ENCODE assay signal across 8 cellular contexts in genomic region chr5:73508521-73508920, GRCh38. TPM values are rescaled to one million over a fixed set of nuclear protein-coding genes. Genes with fewer than 3 reads are reported as not detected.
A peak's percentile ranks its signal among the peaks of the same experiment; 100 is the strongest.
DNase-seq lines count a peak whose midpoint lies in the region; ATAC-seq and TF ChIP-seq lines count a peak whose summit lies in the region.
"Not testable (repeated sequence)": the region's sequence is repeated elsewhere in the genome, so short reads cannot be mapped to it uniquely, and the experiment has no call there.

No MANE protein-coding gene starts in this region.

- H3K4me1 Mint-ChIP-seq in CD4-positive, CD25-positive, alpha-beta regulatory T cell; activated CD8-positive, alpha-beta memory T cell treated with anti-CD3 and anti-CD28 coated beads, Interleukin-2, amount 10 ng/mL, durations not matched to agents 7 days and 5 days; central memory CD8-positive, alpha-beta T cell; naive B cell; stimulated activated naive B cell treated with anti-CD40 and anti-IgM and Interleukin-4, amounts not matched to agents 10 μg/mL and 1 μg/mL and 100 μg/mL, for 72 hours: not testable (repeated sequence)

- in situ Hi-C loops in Panc1 (cut with HindIII; ENCODE audit: low pct_unique_long_range_greater_than_20kb, low sequenced_read_pairs) = not testable (repeated sequence)

- BruUV-seq in Panc1 (replicated peaks; lab: Mats Ljungman, UMichigan) = not testable (repeated sequence)

- not testable (repeated sequence) for H3K9me3 ChIP-seq in CD4-positive, CD25-positive, alpha-beta regulatory T cell (ENCODE audit: control insufficient read depth in 2 of 2, low read length in 2 of 2); Panc1 (ENCODE audit: control insufficient read depth, insufficient read depth, low read depth, low read length); right cardiac atrium (ENCODE audit: control insufficient read depth, low read length)

- intact Hi-C loops in Panc1 (cut with micrococcal nuclease; ENCODE audit: unreplicated experiment); right cardiac atrium (cut with DNase I): not testable (repeated sequence)

- not testable (repeated sequence) for H3K4me1 ChIP-seq in CD4-positive, CD25-positive, alpha-beta regulatory T cell (ENCODE audit: control insufficient read depth, insufficient read depth, low read length, poor library complexity, severe bottlenecking); Panc1 (ENCODE audit: control insufficient read depth, insufficient read depth, low read length); right cardiac atrium (ENCODE audit: control insufficient read depth, insufficient read depth, low read length)

- H3K27ac Mint-ChIP-seq in CD4-positive, CD25-positive, alpha-beta regulatory T cell; activated CD8-positive, alpha-beta memory T cell treated with anti-CD3 and anti-CD28 coated beads, Interleukin-2, amount 10 ng/mL, durations not matched to agents 7 days and 5 days; naive B cell; stimulated activated naive B cell treated with anti-CD40 and anti-IgM and Interleukin-4, amounts not matched to agents 10 μg/mL and 1 μg/mL and 100 μg/mL, for 72 hours: not testable (repeated sequence)
- H3K27ac Mint-ChIP-seq in central memory CD8-positive, alpha-beta T cell (ENCODE audit: low read depth) = peak overlapping the region; percentile 12

- H3K27me3 ChIP-seq in CD4-positive, CD25-positive, alpha-beta regulatory T cell (ENCODE audit: control insufficient read depth, insufficient read depth, low read length); Panc1 (ENCODE audit: control insufficient read depth, insufficient read depth, low read length); right cardiac atrium (ENCODE audit: control insufficient read depth, insufficient read depth): not testable (repeated sequence)

- not testable (repeated sequence) for TF ChIP-seq CTCF in Panc1 (IDR thresholded peaks at IDR 0.05)

- H3K4me3 ChIP-seq in CD4-positive, CD25-positive, alpha-beta regulatory T cell (ENCODE audit: low read depth, low read length); Panc1 (ENCODE audit: low read depth in 2 of 2, low read length in 2 of 2); right cardiac atrium (ENCODE audit: low read length): not testable (repeated sequence)

- H3K27me3 Mint-ChIP-seq in CD4-positive, CD25-positive, alpha-beta regulatory T cell; activated CD8-positive, alpha-beta memory T cell treated with anti-CD3 and anti-CD28 coated beads, Interleukin-2, amount 10 ng/mL, durations not matched to agents 7 days and 5 days; central memory CD8-positive, alpha-beta T cell; naive B cell; stimulated activated naive B cell treated with anti-CD40 and anti-IgM and Interleukin-4, amounts not matched to agents 10 μg/mL and 1 μg/mL and 100 μg/mL, for 72 hours: not testable (repeated sequence)

- ATAC-seq in CD4-positive, CD25-positive, alpha-beta regulatory T cell (ENCODE audit: low read depth in 2 of 2) = peak; percentile 73 to 81
- ATAC-seq in GM19025 (IDR thresholded peaks at IDR 0.05; ENCODE audit: low read depth, unreplicated experiment) (peak; percentile 55), Panc1 (peak; percentile 66; the same call in 1 of the 2 replicates), right cardiac atrium (peak; percentile 36 to 60), naive B cell (ENCODE audit: low read depth in 2 of 2) (peak; percentile 83 to 93)
- ATAC-seq in activated CD8-positive, alpha-beta memory T cell treated with anti-CD3 and anti-CD28 coated beads, Interleukin-2, amount 10 ng/mL, durations not matched to agents 7 days and 5 days = peak; percentile 63
- peak; percentile 84 for ATAC-seq in central memory CD8-positive, alpha-beta T cell (replicated peaks; ENCODE audit: extremely low read depth, poor library complexity, severe bottlenecking)
- peak; percentile 52 to 74 for ATAC-seq in stimulated activated naive B cell treated with anti-CD40 and anti-IgM and Interleukin-4, amounts not matched to agents 10 μg/mL and 1 μg/mL and 100 μg/mL, for 72 hours (replicated peaks)

- H3K9me3 Mint-ChIP-seq in CD4-positive, CD25-positive, alpha-beta regulatory T cell; activated CD8-positive, alpha-beta memory T cell treated with anti-CD3 and anti-CD28 coated beads, Interleukin-2, amount 10 ng/mL, durations not matched to agents 7 days and 5 days (ENCODE audit: low read depth); central memory CD8-positive, alpha-beta T cell; naive B cell; stimulated activated naive B cell treated with anti-CD40 and anti-IgM and Interleukin-4, amounts not matched to agents 10 μg/mL and 1 μg/mL and 100 μg/mL, for 72 hours: not testable (repeated sequence)

- peaks cover 24% of the 10 kb centered on the region for H3K36me3 Mint-ChIP-seq in CD4-positive, CD25-positive, alpha-beta regulatory T cell
- peaks cover 30% of the 10 kb centered on the region for H3K36me3 Mint-ChIP-seq in activated CD8-positive, alpha-beta memory T cell treated with anti-CD3 and anti-CD28 coated beads, Interleukin-2, amount 10 ng/mL, durations not matched to agents 7 days and 5 days
- peaks cover 25% of the 10 kb centered on the region for H3K36me3 Mint-ChIP-seq in central memory CD8-positive, alpha-beta T cell (ENCODE audit: insufficient read depth)
- H3K36me3 Mint-ChIP-seq in naive B cell = not testable (repeated sequence)
- H3K36me3 Mint-ChIP-seq in stimulated activated naive B cell treated with anti-CD40 and anti-IgM and Interleukin-4, amounts not matched to agents 10 μg/mL and 1 μg/mL and 100 μg/mL, for 72 hours = peaks cover 25 to 36% of the 10 kb centered on the region in 2 donors

- WGBS in right cardiac atrium = 97% methylated on average over 26 of the region's 26 CpGs

- DNase-seq in CD4-positive, CD25-positive, alpha-beta regulatory T cell; Panc1 (ENCODE audit: low read depth, low spot score); activated CD8-positive, alpha-beta memory T cell treated with anti-CD3 and anti-CD28 coated beads, Interleukin-2, amount 10 ng/mL, durations not matched to agents 7 days and 5 days; central memory CD8-positive, alpha-beta T cell (ENCODE audit: low spot score in 2 of 2); naive B cell; stimulated activated naive B cell treated with anti-CD40 and anti-IgM and Interleukin-4, amounts not matched to agents 10 μg/mL and 1 μg/mL and 100 μg/mL, for 72 hours: not testable (repeated sequence)
- peak in 1 of 3 donors; percentile 41 for DNase-seq in right cardiac atrium

- CTCF ChIA-PET in Panc1 (lab: Charles Lee) = not testable (repeated sequence)
- CTCF ChIA-PET in activated CD8-positive, alpha-beta memory T cell treated with anti-CD3 and anti-CD28 coated beads, Interleukin-2, amount 10 ng/mL, durations not matched to agents 7 days and 5 days (lab: Charles Lee) = interaction anchor here (1.6 kb wide), 1 partner anchor 12 kb away, joined by 3 read pairs; no protein-coding TSS in a partner anchor

- peaks cover 34% of the 10 kb centered on the region for H3K36me3 ChIP-seq in CD4-positive, CD25-positive, alpha-beta regulatory T cell (ENCODE audit: control insufficient read depth, insufficient read depth, low read length)
- peaks cover 28% of the 10 kb centered on the region for H3K36me3 ChIP-seq in Panc1 (ENCODE audit: control insufficient read depth, insufficient read depth, low read length)

- POLR2A ChIA-PET in Panc1 (lab: Charles Lee) = not testable (repeated sequence)

- H3K4me3 Mint-ChIP-seq in CD4-positive, CD25-positive, alpha-beta regulatory T cell = peak overlapping the region in 1 of 4 donors; percentile 86
- H3K4me3 Mint-ChIP-seq in activated CD8-positive, alpha-beta memory T cell treated with anti-CD3 and anti-CD28 coated beads, Interleukin-2, amount 10 ng/mL, durations not matched to agents 7 days and 5 days; central memory CD8-positive, alpha-beta T cell; naive B cell; stimulated activated naive B cell treated with anti-CD40 and anti-IgM and Interleukin-4, amounts not matched to agents 10 μg/mL and 1 μg/mL and 100 μg/mL, for 72 hours: not testable (repeated sequence)

- H3K27ac ChIP-seq in CD4-positive, CD25-positive, alpha-beta regulatory T cell (ENCODE audit: insufficient read depth, low read length, poor library complexity, severe bottlenecking); Panc1 (ENCODE audit: low read length); right cardiac atrium (ENCODE audit: low read length): not testable (repeated sequence)

RNA-seq across cellular contexts. Expression of gene BTF3, which starts 10.3 kb away (rescaled TPM):
- 585 TPM for total RNA-seq in CD4-positive, CD25-positive, alpha-beta regulatory T cell
- 100 to 1,000 TPM; 737 to 852 (median 796) TPM for polyA plus RNA-seq in CD4-positive, CD25-positive, alpha-beta regulatory T cell
- total RNA-seq in Panc1 (2021; ENCODE audit: unreplicated experiment) = 647 TPM
- polyA plus RNA-seq in Panc1 (2012; ENCODE audit: insufficient read length) = 644 TPM
- total RNA-seq in activated CD8-positive, alpha-beta memory T cell treated with anti-CD3 and anti-CD28 coated beads, Interleukin-2, amount 10 ng/mL, durations not matched to agents 7 days and 5 days = 100 to 1,000 TPM; 601 to 785 TPM
- total RNA-seq in right cardiac atrium = 100 to 1,000 TPM; 380 to 468 (median 414) TPM
- polyA plus RNA-seq in right cardiac atrium = 530 TPM
- polyA plus RNA-seq in naive B cell (ENCODE audit: low read depth in 6 of 6) = 100 to 1,000 TPM; 610 to 801 (median 671) TPM

RNA-seq across cellular contexts. Expression of gene ANKRA2, which starts 56.9 kb away (rescaled TPM):
- total RNA-seq in CD4-positive, CD25-positive, alpha-beta regulatory T cell = 42.9 TPM
- polyA plus RNA-seq in CD4-positive, CD25-positive, alpha-beta regulatory T cell = 10 to 100 TPM; 25.3 to 28.1 (median 26.0) TPM
- total RNA-seq in Panc1 (2021; ENCODE audit: unreplicated experiment) = 6.7 TPM
- polyA plus RNA-seq in Panc1 (2012; ENCODE audit: insufficient read length) = 8.6 TPM
- total RNA-seq in activated CD8-positive, alpha-beta memory T cell treated with anti-CD3 and anti-CD28 coated beads, Interleukin-2, amount 10 ng/mL, durations not matched to agents 7 days and 5 days = 10 to 100 TPM; 20.7 to 21.6 TPM
- total RNA-seq in right cardiac atrium = 10 to 100 TPM; 13.3 to 16.5 (median 15.1) TPM
- polyA plus RNA-seq in right cardiac atrium = 15.4 TPM
- polyA plus RNA-seq in naive B cell (ENCODE audit: low read depth in 6 of 6) = 10 to 100 TPM; 21.1 to 34.4 (median 26.3) TPM

RNA-seq across cellular contexts. Expression of gene UTP15, which starts 57.0 kb away (rescaled TPM):
- 32.9 TPM for total RNA-seq in CD4-positive, CD25-positive, alpha-beta regulatory T cell
- 10 to 100 TPM in 2 of 4 donors, 1 to 10 TPM in 2; 4.9 to 13.1 (median 9.0) TPM for polyA plus RNA-seq in CD4-positive, CD25-positive, alpha-beta regulatory T cell
- total RNA-seq in Panc1 (2021; ENCODE audit: unreplicated experiment) (38.8 TPM), right cardiac atrium (10 to 100 TPM in 3 of 4 donors, 1 to 10 TPM in 1; 9.1 to 13.4 (median 11.7) TPM)
- 8.5 TPM for polyA plus RNA-seq in Panc1 (2012; ENCODE audit: insufficient read length)
- total RNA-seq in activated CD8-positive, alpha-beta memory T cell treated with anti-CD3 and anti-CD28 coated beads, Interleukin-2, amount 10 ng/mL, durations not matched to agents 7 days and 5 days = 10 to 100 TPM; 22.3 to 25.9 TPM
- polyA plus RNA-seq in right cardiac atrium (3.4 TPM), naive B cell (ENCODE audit: low read depth in 6 of 6) (10 to 100 TPM in 2 of 6 donors, 1 to 10 TPM in 4; 6.2 to 13.3 (median 8.0) TPM)

RNA-seq across cellular contexts. Expression of gene FOXD1, which starts 59.9 kb away (rescaled TPM):
- not detected for total RNA-seq in CD4-positive, CD25-positive, alpha-beta regulatory T cell
- polyA plus RNA-seq in CD4-positive, CD25-positive, alpha-beta regulatory T cell = under 1 TPM in 1 of 4 donors, not detected in 3; 0.07 TPM
- 63.3 TPM for total RNA-seq in Panc1 (2021; ENCODE audit: unreplicated experiment)
- 53.3 TPM for polyA plus RNA-seq in Panc1 (2012; ENCODE audit: insufficient read length)
- total RNA-seq in activated CD8-positive, alpha-beta memory T cell treated with anti-CD3 and anti-CD28 coated beads, Interleukin-2, amount 10 ng/mL, durations not matched to agents 7 days and 5 days = under 1 TPM; 0.23 to 0.59 TPM
- not detected for total RNA-seq in right cardiac atrium
- 0.14 TPM for polyA plus RNA-seq in right cardiac atrium
- polyA plus RNA-seq in naive B cell (ENCODE audit: low read depth in 6 of 6) = not detected
